13 cellular contexts compared by ENCODE assay signal in genomic region chr6:34771727-34772126, GRCh38. TPM values are rescaled to one million over a fixed set of nuclear protein-coding genes. Genes with fewer than 3 reads are reported as not detected.
DNase-seq lines count a peak whose midpoint lies in the region; ATAC-seq and FAIRE-seq lines count a peak whose summit lies in the region.
"Had no signal": no experiment of that assay in that cellular context is flagged by ENCODE, and none has a peak within 500 bp of the region (broad histone marks: within the 10 kb centered on the region; RNA-seq: fewer than 3 reads in every experiment).

No MANE protein-coding gene starts in this region.

- no peak overlapping the region for H3K4me3 Mint-ChIP-seq in immature natural killer cell
- H3K4me3 Mint-ChIP-seq: activated naive CD8-positive, alpha-beta T cell treated with anti-CD3 and anti-CD28 coated beads, Interleukin-2, amount 10 ng/mL, durations not matched to agents 7 days and 5 days; T-cell had no signal

- peak overlapping the region in 1 of 6 donors; percentile 45 for H3K27ac Mint-ChIP-seq in immature natural killer cell
- H3K27ac Mint-ChIP-seq: activated naive CD8-positive, alpha-beta T cell treated with anti-CD3 and anti-CD28 coated beads, Interleukin-2, amount 10 ng/mL, durations not matched to agents 7 days and 5 days had no signal

- peak; percentile 42 for DNase-seq in GM04503 (ENCODE audit: low read depth)
- DNase-seq in RCC 7860 (ENCODE audit: low spot score), result peak; percentile 38
- peak; percentile 55 for DNase-seq in dedifferentiated amniotic fluid mesenchymal stem cell (ENCODE audit: extremely low spot score)
- peak; percentile 65 for DNase-seq in non-pigmented ciliary epithelial cell (ENCODE audit: low read depth)
- no peak for DNase-seq in DMS 273 (lab: John Stamatoyannopoulos, UW; ENCODE audit: unreplicated experiment)
- DNase-seq in OCI-M2 (lab: John Stamatoyannopoulos, UW; ENCODE audit: unreplicated experiment), result no peak
- DNase-seq in immature natural killer cell, result no peak
- DNase-seq: activated naive CD8-positive, alpha-beta T cell treated with anti-CD3 and anti-CD28 coated beads, Interleukin-2, amount 10 ng/mL, durations not matched to agents 7 days and 5 days; midbrain; NCI-H1092 treated with DMSO at 0.1 percent for 48 hours; ovary; T-cell had no signal

- peak; percentile 50 for FAIRE-seq in RCC 7860 (lab: Jason Lieb, UNC)

- no peak for ATAC-seq in HG03196 (IDR thresholded peaks at IDR 0.05; ENCODE audit: unreplicated experiment)

- no peaks in the 10 kb centered on the region for H3K9me3 Mint-ChIP-seq in immature natural killer cell
- H3K9me3 Mint-ChIP-seq: activated naive CD8-positive, alpha-beta T cell treated with anti-CD3 and anti-CD28 coated beads, Interleukin-2, amount 10 ng/mL, durations not matched to agents 7 days and 5 days; T-cell had no signal

- H3K4me1 Mint-ChIP-seq in immature natural killer cell, result peaks cover 4 to 7% of the 10 kb centered on the region in 2 donors

- H3K36me3 Mint-ChIP-seq in immature natural killer cell, result peaks cover 20 to 48% (median 39%) of the 10 kb centered on the region in 3 donors

- no peaks in the 10 kb centered on the region for H3K27me3 Mint-ChIP-seq in immature natural killer cell (ENCODE audit: low read depth in 3 of 3)
- H3K27me3 Mint-ChIP-seq: activated naive CD8-positive, alpha-beta T cell treated with anti-CD3 and anti-CD28 coated beads, Interleukin-2, amount 10 ng/mL, durations not matched to agents 7 days and 5 days; T-cell had no signal

RNA-seq across cellular contexts. Expression of gene SNRPC, which starts 14.4 kb away (rescaled TPM):
- 100 to 1,000 TPM; 266 to 481 (median 325) TPM for polyA plus RNA-seq in immature natural killer cell

RNA-seq across cellular contexts. Expression of gene BLTP3A, which starts 20.2 kb away (rescaled TPM):
- 1 to 10 TPM in 2 of 3 donors, under 1 TPM in 1; 0.83 to 2.8 (median 2.0) TPM for polyA plus RNA-seq in immature natural killer cell

Comparison
In these comparisons a context has a peak if more than half of its experiments do, and no peak if none do; other contexts are left out.
1. DNase-seq: peak in GM04503 (single experiment), RCC 7860 (single experiment), dedifferentiated amniotic fluid mesenchymal stem cell (single experiment) and non-pigmented ciliary epithelial cell (single experiment); none in DMS 273 (single experiment), OCI-M2 (single experiment) and immature natural killer cell (0 of 3).